In genomic region chr11:128695539-128696221, GRCh38 we compare ENCODE assay signal across 8 cellular contexts. TPM values are rescaled to one million over a fixed set of nuclear protein-coding genes. Genes with fewer than 3 reads are reported as not detected.
A peak's percentile ranks its signal among the peaks of the same experiment; 100 is the strongest.
DNase-seq lines count a peak whose midpoint lies in the region; ATAC-seq, FAIRE-seq and TF ChIP-seq lines count a peak whose summit lies in the region.

No MANE protein-coding gene starts in this region.

- H3K4me1 ChIP-seq in esophagus (ENCODE audit: control insufficient read depth in 2 of 2, insufficient read depth in 2 of 2, low read length in 1 of 2) = peaks cover 3 to 4% of the 10 kb centered on the region in 2 donors
- H3K4me1 ChIP-seq in osteoblast (ENCODE audit: insufficient read depth, low read length) = peaks cover 13% of the 10 kb centered on the region

- H3K4me3 ChIP-seq in esophagus (ENCODE audit: low read depth in 1 of 2, low read length in 2 of 2) (peak overlapping the region; percentile 47 to 59), osteoblast (ENCODE audit: insufficient read depth, low read length) (peak overlapping the region; percentile 93)

- FAIRE-seq in GM12892 (lab: Jason Lieb, UNC) = no peak

- WGBS in esophagus, 2 donors = 59 to 62% methylated on average over 6 of the region's 6 CpGs

- peak; percentile 32 for ATAC-seq in HG02678 (IDR thresholded peaks at IDR 0.05; ENCODE audit: unreplicated experiment)

- H3K27me3 ChIP-seq in esophagus (ENCODE audit: control insufficient read depth in 1 of 2, insufficient read depth in 2 of 2, low read length in 2 of 2) (peaks cover 2 to 26% of the 10 kb centered on the region in 2 donors), osteoblast (ENCODE audit: insufficient read depth, low read length) (no peaks in the 10 kb centered on the region)

- TF ChIP-seq CTCF in osteoblast (IDR thresholded peaks at IDR 0.05; ENCODE audit: extremely low read depth, low read depth, low read length) = no peak

- H3K9me3 ChIP-seq in esophagus (ENCODE audit: control insufficient read depth in 2 of 2, insufficient read depth in 1 of 2, low read depth in 1 of 2, low read length in 1 of 2) = no peaks in the 10 kb centered on the region
- H3K9me3 ChIP-seq in osteoblast (ENCODE audit: low read depth, low read length) = no peaks in the 10 kb centered on the region

- no peaks in the 10 kb centered on the region for H3K36me3 ChIP-seq in esophagus (ENCODE audit: control insufficient read depth in 2 of 2, insufficient read depth in 2 of 2, low read length in 1 of 2)
- no peaks in the 10 kb centered on the region for H3K36me3 ChIP-seq in osteoblast (ENCODE audit: insufficient read depth, low read length)

- H3K27ac ChIP-seq in esophagus (ENCODE audit: low read depth in 2 of 2, low read length in 1 of 2) = peak overlapping the region; percentile 74 to 84
- H3K27ac ChIP-seq in osteoblast (ENCODE audit: low read depth, low read length) = peak overlapping the region; percentile 95

- peak; percentile 34 for TF ChIP-seq POLR2A in GM12892 (IDR thresholded peaks at IDR 0.05; ENCODE audit: low read depth, low read length)

- H3K4me2 ChIP-seq in osteoblast (ENCODE audit: insufficient read depth, low read length) = peak overlapping the region; percentile 95

- H2AFZ ChIP-seq in osteoblast (ENCODE audit: low read length) = no peak overlapping the region

- H3K79me2 ChIP-seq in osteoblast (ENCODE audit: insufficient read depth, low read length) = peaks cover 62% of the 10 kb centered on the region

- no peaks in the 10 kb centered on the region for H4K20me1 ChIP-seq in osteoblast (ENCODE audit: insufficient read depth, low read length)

- DNase-seq in GM12892 (ENCODE audit: insufficient read length) (no peak), SKM-1 treated with dmso at 0.1 percent for 144 hours (lab: John Stamatoyannopoulos, UW; ENCODE audit: unreplicated experiment) (peak; percentile 100), osteoblast (ENCODE audit: insufficient read length, low spot score, missing footprints) (peak; percentile 51), DMS79 treated with DMSO at 0.1 percent for 48 hours (lab: John Stamatoyannopoulos, UW) (no peak), NCI-H446 (lab: John Stamatoyannopoulos, UW) (no peak), SHP77 (lab: John Stamatoyannopoulos, UW) (no peak)

RNA-seq across cellular contexts. Expression of gene FLI1, which starts 1.8 kb away (rescaled TPM):
- polyA plus RNA-seq in GM12892 (2012; ENCODE audit: missing spikeins) = 30.8 TPM
- polyA plus RNA-seq in esophagus = 1 to 10 TPM; 2.1 to 2.6 TPM
- 23.5 and 23.9 TPM in 2 replicates for total RNA-seq in osteoblast

Comparison
In these comparisons a context has a peak if more than half of its experiments do, and no peak if none do; other contexts are left out.
1. DNase-seq: peak in SKM-1 treated with dmso at 0.1 percent for 144 hours (single experiment) and osteoblast (single experiment); none in GM12892 (single experiment), DMS79 treated with DMSO at 0.1 percent for 48 hours (single experiment), NCI-H446 (0 of 2) and SHP77 (0 of 2).